8 cellular contexts compared by ENCODE assay signal in the genomic region with DNA sequence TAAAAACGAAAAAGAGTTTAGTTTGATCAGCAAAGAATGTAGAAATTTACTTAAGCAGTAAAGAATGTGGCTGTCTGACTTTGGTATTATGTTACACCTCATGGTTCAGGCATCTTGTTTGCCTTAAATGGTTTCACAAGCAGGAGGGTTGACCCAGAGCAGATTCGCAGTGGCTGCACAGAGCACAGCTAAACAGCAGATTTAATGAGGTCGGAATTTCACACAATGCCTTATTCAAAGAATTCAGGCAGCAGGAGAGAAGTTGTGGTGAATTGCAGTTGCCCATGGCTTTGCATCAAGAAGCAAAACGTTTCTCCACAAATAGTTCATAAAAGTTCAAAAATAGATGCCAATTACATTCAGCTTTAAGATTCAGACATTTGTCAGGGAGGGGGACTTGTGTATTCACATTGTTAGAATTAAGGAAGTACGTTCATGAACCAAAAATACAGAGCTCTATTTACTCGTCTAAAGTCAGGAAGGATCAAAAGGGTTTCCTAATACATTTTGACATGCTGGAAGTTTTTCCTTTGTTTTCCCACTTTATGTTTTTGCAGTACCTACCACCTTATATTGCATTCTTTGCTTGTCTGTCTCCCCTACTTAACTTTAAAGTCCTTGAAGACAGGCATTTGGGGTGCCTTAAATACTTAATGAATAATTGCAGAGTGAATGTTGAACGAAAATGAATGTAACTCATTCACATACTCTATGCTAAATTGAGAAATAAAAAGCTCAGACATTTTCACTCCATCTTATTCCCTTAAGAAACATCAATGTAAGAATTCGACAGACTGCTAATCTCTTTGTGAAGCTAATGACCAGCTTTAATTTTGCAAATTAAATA.
DNase-seq lines count a peak whose midpoint lies in the region; ATAC-seq lines count a peak whose summit lies in the region.

No MANE protein-coding gene starts in this region.

- H3K4me3 ChIP-seq in stomach smooth muscle (ENCODE audit: low read length in 2 of 2): peak overlapping the region; percentile 37 to 41

- H3K27me3 Mint-ChIP-seq in naive thymus-derived CD8-positive, alpha-beta T cell: no peaks in the 10 kb centered on the region

- no peaks in the 10 kb centered on the region for H3K4me1 Mint-ChIP-seq in naive thymus-derived CD8-positive, alpha-beta T cell

- H3K9me3 Mint-ChIP-seq in naive thymus-derived CD8-positive, alpha-beta T cell: peaks cover 0 to 17% (median 2%) of the 10 kb centered on the region in 9 donors

- ATAC-seq in HG02938 (IDR thresholded peaks at IDR 0.05; ENCODE audit: unreplicated experiment) (no peak), GM21360 (IDR thresholded peaks at IDR 0.05; ENCODE audit: unreplicated experiment) (no peak)
- no peak for ATAC-seq in naive thymus-derived CD8-positive, alpha-beta T cell

- H3K27me3 ChIP-seq in stomach smooth muscle (ENCODE audit: control insufficient read depth in 1 of 2, insufficient read depth in 2 of 2, low read length in 2 of 2): no peaks in the 10 kb centered on the region

- peak overlapping the region in 1 of 2 donors; percentile 7 for H3K9ac ChIP-seq in stomach smooth muscle (ENCODE audit: low read length in 2 of 2)

- no peak overlapping the region for H3K4me3 Mint-ChIP-seq in naive thymus-derived CD8-positive, alpha-beta T cell

- H3K36me3 Mint-ChIP-seq in naive thymus-derived CD8-positive, alpha-beta T cell: no peaks in the 10 kb centered on the region

- POLR2A ChIA-PET in naive thymus-derived CD8-positive, alpha-beta T cell (lab: Charles Lee): no interaction called here

- peaks cover 0 to 6% of the 10 kb centered on the region in 2 donors for H3K9me3 ChIP-seq in stomach smooth muscle (ENCODE audit: control insufficient read depth in 2 of 2, low read length in 2 of 2)

- peak; percentile 70 for DNase-seq in HK-2 (ENCODE audit: unreplicated experiment)
- peak; percentile 98 for DNase-seq in amniotic epithelial cell (ENCODE audit: low read depth)
- peak; percentile 49 for DNase-seq in iPS-NIHi11 (ENCODE audit: low spot score)
- no peak for DNase-seq in T-helper 1 cell
- DNase-seq in naive thymus-derived CD8-positive, alpha-beta T cell: no peak

- H3K27ac ChIP-seq in stomach smooth muscle (ENCODE audit: low read length): peak overlapping the region; percentile 37

- no peaks in the 10 kb centered on the region for H3K36me3 ChIP-seq in stomach smooth muscle (ENCODE audit: control insufficient read depth in 2 of 2, insufficient read depth in 2 of 2, low read length in 2 of 2)

- H3K4me1 ChIP-seq in stomach smooth muscle (ENCODE audit: control insufficient read depth, insufficient read depth, low read length): peaks cover 9% of the 10 kb centered on the region

- H3K27ac Mint-ChIP-seq in naive thymus-derived CD8-positive, alpha-beta T cell: no peak overlapping the region

Comparison
In these comparisons a context has a peak if more than half of its experiments do, and no peak if none do; other contexts are left out.
1. DNase-seq: peak in HK-2 (single experiment), amniotic epithelial cell (single experiment) and iPS-NIHi11 (single experiment); none in T-helper 1 cell (0 of 5) and naive thymus-derived CD8-positive, alpha-beta T cell (0 of 10).